ENCODE assay signal across 14 cellular contexts in genomic region chr17:77131919-77132318, GRCh38. TPM values are rescaled to one million over a fixed set of nuclear protein-coding genes. Genes with fewer than 3 reads are reported as not detected.
DNase-seq lines count a peak whose midpoint lies in the region; ATAC-seq and TF ChIP-seq lines count a peak whose summit lies in the region.
"Had no signal": no experiment of that assay in that cellular context is flagged by ENCODE, and none has a peak within 500 bp of the region (broad histone marks: within the 10 kb centered on the region; RNA-seq: fewer than 3 reads in every experiment).

No MANE protein-coding gene starts in this region.

- no peaks in the 10 kb centered on the region for H3F3A ChIP-seq in GM23338 (replicated peaks; ENCODE audit: low read depth)

- no peaks in the 10 kb centered on the region for H3K79me2 ChIP-seq in GM23338 (replicated peaks; ENCODE audit: insufficient read depth)

- H3K4me1 Mint-ChIP-seq in natural killer cell treated with Interleukin-12 subunit alpha and Interleukin-12 subunit beta and Interleukin-15 and Interleukin-18, amount 100 ng/mL, for 72 hours (ENCODE audit: low read depth in 2 of 2) = peaks cover 35% of the 10 kb centered on the region in 2 donors
- peaks cover 3% of the 10 kb centered on the region; the same call in 2 of the 3 replicates for H3K4me1 Mint-ChIP-seq in GM23338

- H3K27me3 Mint-ChIP-seq in natural killer cell treated with Interleukin-12 subunit alpha and Interleukin-12 subunit beta and Interleukin-15 and Interleukin-18, amount 100 ng/mL, for 72 hours = no peaks in the 10 kb centered on the region
- H3K27me3 Mint-ChIP-seq in GM23338 (ENCODE audit: insufficient read depth, low read depth, poor library complexity) = peaks cover 6% of the 10 kb centered on the region
- H3K27me3 Mint-ChIP-seq: activated CD4-positive, alpha-beta memory T cell treated with anti-CD3 and anti-CD28 coated beads for 36 hours had no signal

- H3K36me3 Mint-ChIP-seq in natural killer cell treated with Interleukin-12 subunit alpha and Interleukin-12 subunit beta and Interleukin-15 and Interleukin-18, amount 100 ng/mL, for 72 hours = no peaks in the 10 kb centered on the region
- H3K36me3 Mint-ChIP-seq in GM23338 (ENCODE audit: low read depth) = 0 out of 3 replicates have a peak, but pooled peaks cover 4% of the 10 kb centered on the region
- H3K36me3 Mint-ChIP-seq: CD8-positive, alpha-beta T cell had no signal

- no peak for ATAC-seq in GM21360 (IDR thresholded peaks at IDR 0.05; ENCODE audit: unreplicated experiment)
- ATAC-seq in natural killer cell treated with Interleukin-12 subunit alpha and Interleukin-12 subunit beta and Interleukin-15 and Interleukin-18, amount 100 ng/mL, for 72 hours = no peak
- ATAC-seq in GM23338 = no peak
- ATAC-seq: CD8-positive, alpha-beta T cell had no signal

- no peaks in the 10 kb centered on the region for H3K9me3 Mint-ChIP-seq in natural killer cell treated with Interleukin-12 subunit alpha and Interleukin-12 subunit beta and Interleukin-15 and Interleukin-18, amount 100 ng/mL, for 72 hours
- peaks cover 7% of the 10 kb centered on the region; the same call in 2 of the 3 replicates for H3K9me3 Mint-ChIP-seq in GM23338
- H3K9me3 Mint-ChIP-seq: CD8-positive, alpha-beta T cell; IgD-negative memory B cell had no signal

- H3K4me1 ChIP-seq in left ventricle myocardium inferior (peaks cover 79% of the 10 kb centered on the region), GM23338 (ENCODE audit: insufficient read depth) (no peaks in the 10 kb centered on the region)

- intact Hi-C loops in left ventricle myocardium inferior (cut with micrococcal nuclease) = no loop called here

- no peaks in the 10 kb centered on the region for H3K9me3 ChIP-seq in left ventricle myocardium inferior (replicated peaks)

- peak overlapping the region; percentile 92 for H3K27ac ChIP-seq in left ventricle myocardium inferior (replicated peaks)
- H3K27ac ChIP-seq in GM23338 (ENCODE audit: low read depth) = no peak overlapping the region
- H3K27ac ChIP-seq: cardiac muscle cell had no signal

- TF ChIP-seq CTCF in left ventricle myocardium inferior (IDR thresholded peaks at IDR 0.05; ENCODE audit: borderline replicate concordance) (no peak), GM23338 (conservative IDR thresholded peaks at IDR 0.05; ENCODE audit: low read depth in 2 of 2) (no peak)

- H3K9me2 ChIP-seq in GM23338 (ENCODE audit: insufficient read depth) = no peaks in the 10 kb centered on the region

- no peak overlapping the region for H3K4me3 Mint-ChIP-seq in natural killer cell treated with Interleukin-12 subunit alpha and Interleukin-12 subunit beta and Interleukin-15 and Interleukin-18, amount 100 ng/mL, for 72 hours
- no peak overlapping the region for H3K4me3 Mint-ChIP-seq in GM23338
- H3K4me3 Mint-ChIP-seq: activated CD4-positive, alpha-beta memory T cell treated with anti-CD3 and anti-CD28 coated beads for 36 hours; CD8-positive, alpha-beta T cell; IgD-negative memory B cell had no signal

- DNase-seq in NCI-H1694 (lab: John Stamatoyannopoulos, UW) (peak; percentile 66), amniotic epithelial cell (ENCODE audit: low read depth) (peak; percentile 89), left ventricle myocardium inferior (no peak), skeletal muscle cell (ENCODE audit: low read depth) (peak; percentile 85), GM23338 (ENCODE audit: low spot score) (no peak)
- no peak for DNase-seq in natural killer cell treated with Interleukin-12 subunit alpha and Interleukin-12 subunit beta and Interleukin-15 and Interleukin-18, amount 100 ng/mL, for 72 hours (ENCODE audit: low spot score)
- DNase-seq: activated CD4-positive, alpha-beta memory T cell treated with anti-CD3 and anti-CD28 coated beads for 36 hours; activated gamma-delta T cell; CD8-positive, alpha-beta T cell; NCI-H187 treated with DMSO at 0.1 percent for 48 hours; T-helper 2 cell had no signal

- no peak overlapping the region for H3K4me2 ChIP-seq in GM23338

- H3K4me3 ChIP-seq in left ventricle myocardium inferior = peak overlapping the region; percentile 56
- H3K4me3 ChIP-seq in skeletal muscle cell (ENCODE audit: low read depth, low read length) = no peak overlapping the region
- H3K4me3 ChIP-seq in GM23338 = no peak overlapping the region
- H3K4me3 ChIP-seq: cardiac muscle cell had no signal

- H3K27ac Mint-ChIP-seq in natural killer cell treated with Interleukin-12 subunit alpha and Interleukin-12 subunit beta and Interleukin-15 and Interleukin-18, amount 100 ng/mL, for 72 hours = no peak overlapping the region
- no peak overlapping the region for H3K27ac Mint-ChIP-seq in GM23338
- H3K27ac Mint-ChIP-seq: activated CD4-positive, alpha-beta memory T cell treated with anti-CD3 and anti-CD28 coated beads for 36 hours; CD8-positive, alpha-beta T cell; IgD-negative memory B cell had no signal

- no peak overlapping the region for H2AFZ ChIP-seq in GM23338

- H4K20me1 ChIP-seq in GM23338 (replicated peaks; ENCODE audit: insufficient read depth) = no peaks in the 10 kb centered on the region

- H3K36me3 ChIP-seq in left ventricle myocardium inferior (peaks cover 6% of the 10 kb centered on the region), GM23338 (ENCODE audit: insufficient read depth) (no peaks in the 10 kb centered on the region)
- H3K36me3 ChIP-seq: cardiac muscle cell had no signal

- H3K27me3 ChIP-seq in left ventricle myocardium inferior (ENCODE audit: low read depth) (no peaks in the 10 kb centered on the region), GM23338 (ENCODE audit: insufficient read depth) (no peaks in the 10 kb centered on the region)
- H3K27me3 ChIP-seq: cardiac muscle cell had no signal

TF ChIP-seq in GM23338, 12 proteins besides CTCF, POLR2A, EP300 and RAD21 (continues in another document):
- TF ChIP-seq ZNF462 (CRISPR knock-in tag; IDR thresholded peaks at IDR 0.05) = no peak
- no peak for TF ChIP-seq ZNF331 (CRISPR knock-in tag; IDR thresholded peaks at IDR 0.05; ENCODE audit: low read depth)
- TF ChIP-seq EZH2phosphoT487 (IDR thresholded peaks at IDR 0.05; ENCODE audit: unreplicated experiment) = no peak
- TF ChIP-seq CREB1 (CRISPR knock-in tag; IDR thresholded peaks at IDR 0.05; ENCODE audit: low read depth) = no peak

RNA-seq across cellular contexts. Expression of gene SEC14L1, which starts 8.8 kb away (rescaled TPM):
- total RNA-seq in left ventricle myocardium inferior = 55.5 TPM
- 100 to 1,000 TPM in 1 of 2 donors, 10 to 100 TPM in 1; 91.6 to 117 TPM for total RNA-seq in natural killer cell treated with Interleukin-12 subunit alpha and Interleukin-12 subunit beta and Interleukin-15 and Interleukin-18, amount 100 ng/mL, for 72 hours
- 54.8 and 81.8 TPM in 2 replicates for total RNA-seq in GM23338 (2014; rRNA removed; shearing (Covaris generic))
- 26.8 and 32.3 TPM in 2 replicates for polyA plus RNA-seq in GM23338 (2016; fragmentation: Nextera tagmentation; extraction: Ambion mirVana)

Comparison
In these comparisons a context has a peak if more than half of its experiments do, and no peak if none do; other contexts are left out.
1. DNase-seq: peak in NCI-H1694 (single experiment), amniotic epithelial cell (single experiment) and skeletal muscle cell (single experiment); none in left ventricle myocardium inferior (single experiment), natural killer cell treated with Interleukin-12 subunit alpha and Interleukin-12 subunit beta and Interleukin-15 and Interleukin-18, amount 100 ng/mL, for 72 hours (single experiment) and GM23338 (single experiment).